ENCODE assay signal across 26 cellular contexts in the genomic region with DNA sequence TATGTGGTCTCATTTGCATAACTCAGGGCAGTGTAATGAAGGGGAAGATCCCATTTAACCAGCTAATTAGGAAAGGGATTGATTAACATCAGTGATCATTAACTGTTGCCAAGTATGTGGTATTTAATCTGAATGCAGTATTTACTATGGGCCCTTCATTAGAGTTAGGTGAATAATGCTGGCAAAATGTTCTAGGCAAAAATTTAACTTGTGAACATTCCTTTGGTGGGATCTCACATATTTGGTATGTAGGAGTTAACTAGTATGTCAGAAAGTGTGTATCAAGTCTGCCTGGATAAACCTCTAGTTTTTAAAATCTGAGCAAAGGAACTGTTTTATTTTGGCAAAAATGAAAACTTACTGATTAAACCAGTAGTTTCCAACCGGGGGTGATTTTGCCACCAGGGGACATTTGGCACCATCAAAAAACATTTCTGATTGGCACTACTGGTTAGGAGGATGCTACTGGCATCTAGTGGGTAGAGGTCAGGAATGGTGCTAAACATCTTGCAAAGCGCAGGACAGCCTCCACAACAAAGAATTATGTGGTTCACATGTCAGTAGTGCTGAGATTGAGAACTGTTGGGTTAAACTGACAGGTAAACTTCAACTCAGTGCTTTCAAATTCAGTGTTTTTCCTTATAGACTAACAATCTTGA. TPM values are rescaled to one million over a fixed set of nuclear protein-coding genes. Genes with fewer than 3 reads are reported as not detected.
DNase-seq lines count a peak whose midpoint lies in the region; ATAC-seq and TF ChIP-seq lines count a peak whose summit lies in the region.
"Had no signal": no experiment of that assay in that cellular context is flagged by ENCODE, and none has a peak within 500 bp of the region (broad histone marks: within the 10 kb centered on the region; RNA-seq: fewer than 3 reads in every experiment).

No MANE protein-coding gene starts in this region.

- no peak overlapping the region for H2AFZ ChIP-seq in SK-N-SH (ENCODE audit: low read depth)
- no peak overlapping the region for H2AFZ ChIP-seq in osteoblast (ENCODE audit: low read length)
- H2AFZ ChIP-seq: GM23338, hepatocyte had no signal

- no peak overlapping the region for H3K4me3 ChIP-seq in SK-N-SH (ENCODE audit: low read depth in 2 of 2, low read length in 1 of 2)
- H3K4me3 ChIP-seq in fibroblast of mammary gland (ENCODE audit: control insufficient read depth, low read depth, low read length), result no peak overlapping the region
- no peak overlapping the region for H3K4me3 ChIP-seq in osteoblast (ENCODE audit: insufficient read depth, low read length)
- H3K4me3 ChIP-seq: adrenal gland, GM23338, hepatocyte, spleen had no signal

- TF ChIP-seq EP300 in SK-N-SH (IDR thresholded peaks at IDR 0.05; ENCODE audit: borderline replicate concordance in 1 of 2, low read depth in 1 of 2, low read length in 1 of 2), result no peak

- peaks cover 10% of the 10 kb centered on the region for H3F3A ChIP-seq in SK-N-SH (replicated peaks; ENCODE audit: insufficient read depth)

- H3K36me3 ChIP-seq in SK-N-SH (replicated peaks in 1 of 2; ENCODE audit: control insufficient read depth in 1 of 2, insufficient read depth in 2 of 2, low read length in 1 of 2), result no peaks in the 10 kb centered on the region
- no peaks in the 10 kb centered on the region for H3K36me3 ChIP-seq in osteoblast (ENCODE audit: insufficient read depth, low read length)
- H3K36me3 ChIP-seq: adrenal gland, spleen had no signal

- H3K9me3 ChIP-seq in SK-N-SH, result no peaks in the 10 kb centered on the region
- H3K9me3 ChIP-seq in osteoblast (ENCODE audit: low read depth, low read length), result no peaks in the 10 kb centered on the region
- H3K9me3 ChIP-seq: adrenal gland, spleen had no signal

- ATAC-seq in GM18511 (IDR thresholded peaks at IDR 0.05; ENCODE audit: unreplicated experiment), result no peak
- ATAC-seq in HG03432 (IDR thresholded peaks at IDR 0.05; ENCODE audit: unreplicated experiment), result no peak
- ATAC-seq: CD8-positive, alpha-beta T cell; effector memory CD8-positive, alpha-beta T cell; GM23338 had no signal

- H3K27ac ChIP-seq in SK-N-SH (ENCODE audit: low read depth in 2 of 2, low read length in 1 of 2) (peak overlapping the region in 1 of 2 experiments; percentile 32; a peak in 1 of 4 replicates), osteoblast (ENCODE audit: low read depth, low read length) (no peak overlapping the region)
- H3K27ac ChIP-seq: adrenal gland, hepatocyte, spleen had no signal

- peak; percentile 21 for TF ChIP-seq CTCF in SK-N-SH (IDR thresholded peaks at IDR 0.05)
- TF ChIP-seq CTCF in fibroblast of mammary gland (conservative IDR thresholded peaks at IDR 0.05; ENCODE audit: control insufficient read depth, insufficient read depth, low read depth, low read length), result no peak
- TF ChIP-seq CTCF in osteoblast (IDR thresholded peaks at IDR 0.05; ENCODE audit: extremely low read depth, low read depth, low read length), result peak; percentile 10

- H3K27me3 ChIP-seq in SK-N-SH (ENCODE audit: insufficient read depth), result no peaks in the 10 kb centered on the region
- no peaks in the 10 kb centered on the region for H3K27me3 ChIP-seq in osteoblast (ENCODE audit: insufficient read depth, low read length)
- H3K27me3 ChIP-seq: adrenal gland, hepatocyte, spleen had no signal

- no peaks in the 10 kb centered on the region for H3K9me2 ChIP-seq in SK-N-SH

- peak; percentile 79 for DNase-seq in EH (ENCODE audit: low read depth)
- DNase-seq in SK-N-SH, result no peak
- peak; percentile 19 for DNase-seq in fibroblast of mammary gland (ENCODE audit: low read depth)
- peak; percentile 27 for DNase-seq in osteoblast (ENCODE audit: insufficient read length, low spot score, missing footprints)
- DNase-seq in activated T-cell treated with anti-CD3 and anti-CD28 coated beads, Interleukin-2, amount 50 U/mL, for 1 hour, result no peak
- DNase-seq in activated T-cell treated with anti-CD3 and anti-CD28 coated beads, Interleukin-2, amount 50 U/mL, for 48 hours, result no peak
- DNase-seq: activated CD4-positive, alpha-beta T cell treated with anti-CD3 and anti-CD28 coated beads for 48 hours; activated gamma-delta T cell; adrenal gland; CD8-positive, alpha-beta T cell; DND-41; effector memory CD8-positive, alpha-beta T cell; NCI-H1092 treated with DMSO at 0.1 percent for 48 hours; NCI-H2081; NCI-H510A treated with DMSO at 0.1 percent for 48 hours; spleen had no signal

- TF ChIP-seq RAD21 in SK-N-SH (IDR thresholded peaks at IDR 0.05; ENCODE audit: low read length), result 0 out of 2 replicates have a peak, but pooled peaks have one; percentile 5

- H3K79me2 ChIP-seq in SK-N-SH (ENCODE audit: insufficient read depth) (no peaks in the 10 kb centered on the region), osteoblast (ENCODE audit: insufficient read depth, low read length) (no peaks in the 10 kb centered on the region)
- H3K79me2 ChIP-seq: hepatocyte had no signal

- H4K20me1 ChIP-seq in SK-N-SH (ENCODE audit: insufficient read depth) (no peaks in the 10 kb centered on the region), osteoblast (ENCODE audit: insufficient read depth, low read length) (no peaks in the 10 kb centered on the region)

- H3K4me2 ChIP-seq in SK-N-SH (peak overlapping the region; percentile 23; the same call in 1 of the 2 replicates), osteoblast (ENCODE audit: insufficient read depth, low read length) (no peak overlapping the region)
- H3K4me2 ChIP-seq: GM23338, hepatocyte had no signal

- no peak overlapping the region for H3K9ac ChIP-seq in SK-N-SH

- 85% methylated on average over 2 of the region's 2 CpGs for WGBS in SK-N-SH (ENCODE audit: low lambda C conversion rate)

- CTCF ChIA-PET in SK-N-SH (lab: Yijun Ruan, JAX), result no interaction called here

- H3K4me1 ChIP-seq in SK-N-SH (ENCODE audit: control insufficient read depth in 1 of 2, insufficient read depth in 2 of 2, low read depth in 1 of 2, low read length in 1 of 2), result peaks cover 3 to 7% of the 10 kb centered on the region in 2 experiments; a peak in 2 of 4 replicates
- peaks cover 24% of the 10 kb centered on the region for H3K4me1 ChIP-seq in osteoblast (ENCODE audit: insufficient read depth, low read length)
- H3K4me1 ChIP-seq: spleen had no signal

- POLR2A ChIA-PET in SK-N-SH (lab: Yijun Ruan, JAX), result interaction anchor here (0.5 kb wide), 1 partner anchor 962 kb away, joined by 6 read pairs; no protein-coding TSS in a partner anchor

TF ChIP-seq in SK-N-SH, 30 proteins besides CTCF, POLR2A, EP300 and RAD21:
- TF ChIP-seq, protein P1, sequence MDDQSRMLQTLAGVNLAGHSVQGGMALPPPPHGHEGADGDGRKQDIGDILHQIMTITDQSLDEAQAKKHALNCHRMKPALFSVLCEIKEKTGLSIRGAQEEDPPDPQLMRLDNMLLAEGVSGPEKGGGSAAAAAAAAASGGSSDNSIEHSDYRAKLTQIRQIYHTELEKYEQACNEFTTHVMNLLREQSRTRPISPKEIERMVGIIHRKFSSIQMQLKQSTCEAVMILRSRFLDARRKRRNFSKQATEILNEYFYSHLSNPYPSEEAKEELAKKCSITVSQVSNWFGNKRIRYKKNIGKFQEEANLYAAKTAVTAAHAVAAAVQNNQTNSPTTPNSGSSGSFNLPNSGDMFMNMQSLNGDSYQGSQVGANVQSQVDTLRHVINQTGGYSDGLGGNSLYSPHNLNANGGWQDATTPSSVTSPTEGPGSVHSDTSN (IDR thresholded peaks at IDR 0.05), result no peak
- TF ChIP-seq TEAD4 (IDR thresholded peaks at IDR 0.05; ENCODE audit: borderline replicate concordance, insufficient read depth) (0 out of 2 replicates have a peak, but pooled peaks have one; percentile 20), TCF12 (IDR thresholded peaks at IDR 0.05) (no peak), GABPA (IDR thresholded peaks at IDR 0.05; ENCODE audit: low read depth) (no peak), FOSL2 (IDR thresholded peaks at IDR 0.05; ENCODE audit: borderline replicate concordance, low read depth) (peak; percentile 12; the same call in 1 of the 2 replicates)
TF ChIP-seq in SK-N-SH: peak in this region for 2.

RNA-seq across cellular contexts. Expression of gene LRTM1, which starts 22.5 kb away (rescaled TPM):
- polyA plus RNA-seq in SK-N-SH (2012; rRNA removed), result 0.03 TPM in 1 of 2 replicates, not detected in the other
- polyA plus RNA-seq in SK-N-SH (2012; cell fraction: cytosol; rRNA removed), result not detected in 2 replicates
- not detected in 2 replicates for polyA plus RNA-seq in SK-N-SH (2012; cell fraction: nucleus; rRNA removed)
- not detected in 2 replicates for total RNA-seq in osteoblast
- total RNA-seq: adrenal gland; CD8-positive, alpha-beta T cell; cerebellum; fibroblast of lung; GM23338; hepatocyte; HT1080; posterior vena cava; subcutaneous adipose tissue; ureter had no signal

Comparison
In these comparisons a context has a peak if more than half of its experiments do, and no peak if none do; other contexts are left out.
1. DNase-seq: peak in EH (single experiment), fibroblast of mammary gland (single experiment) and osteoblast (single experiment); none in SK-N-SH (single experiment), activated T-cell treated with anti-CD3 and anti-CD28 coated beads, Interleukin-2, amount 50 U/mL, for 1 hour (single experiment) and activated T-cell treated with anti-CD3 and anti-CD28 coated beads, Interleukin-2, amount 50 U/mL, for 48 hours (0 of 2).